Comparison of ENCODE assay signal across 7 cellular contexts in the genomic region with DNA sequence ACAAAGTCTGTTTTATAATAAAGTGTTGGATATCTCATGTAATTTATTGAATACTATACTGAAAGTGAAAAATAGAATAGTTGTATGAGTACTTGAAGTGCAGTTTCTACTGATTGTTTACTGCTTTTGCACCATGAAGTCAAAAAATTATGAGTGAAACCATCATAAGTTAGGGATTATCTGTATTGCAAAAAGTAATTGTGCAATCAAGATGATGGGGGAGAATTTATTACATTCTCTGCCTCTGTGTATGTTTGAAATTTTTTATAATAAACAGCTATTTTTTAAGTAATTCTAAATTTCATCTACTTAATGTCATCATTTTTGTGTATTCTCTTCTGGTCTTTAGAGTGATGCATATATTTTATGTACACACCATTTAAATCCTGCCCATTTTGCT. TPM values are rescaled to one million over a fixed set of nuclear protein-coding genes. Genes with fewer than 3 reads are reported as not detected.
"Had no signal": no experiment of that assay in that cellular context is flagged by ENCODE, and none has a peak within 500 bp of the region (broad histone marks: within the 10 kb centered on the region; RNA-seq: fewer than 3 reads in every experiment).

No MANE protein-coding gene starts in this region.

- H3K27ac ChIP-seq: HL-60, KMS-11 had no signal

- H3K4me2 ChIP-seq: KMS-11 had no signal

- DNase-seq: KBM-7, KG1 had no signal

- FAIRE-seq: HTR-8/SVneo had no signal

- H3K9ac ChIP-seq: KMS-11 had no signal

RNA-seq across cellular contexts. Expression of a gene that starts 47.2 kb away (rescaled TPM):
- total RNA-seq: HT-29, HT1080 had no signal
